In genomic region chr16:71637398-71637797, GRCh38 we compare ENCODE assay signal across 17 cellular contexts. TPM values are rescaled to one million over a fixed set of nuclear protein-coding genes. Genes with fewer than 3 reads are reported as not detected.
DNase-seq lines count a peak whose midpoint lies in the region; ATAC-seq and TF ChIP-seq lines count a peak whose summit lies in the region.
"Had no signal": no experiment of that assay in that cellular context is flagged by ENCODE, and none has a peak within 500 bp of the region (broad histone marks: within the 10 kb centered on the region; RNA-seq: fewer than 3 reads in every experiment).

No MANE protein-coding gene starts in this region.

- peaks cover 31% of the 10 kb centered on the region for H3K4me1 ChIP-seq in A673 (ENCODE audit: insufficient read depth, low read length, poor library complexity, severe bottlenecking)
- H3K4me1 ChIP-seq in CD4-positive, alpha-beta memory T cell (ENCODE audit: insufficient read depth, low read length), result no peaks in the 10 kb centered on the region
- H3K4me1 ChIP-seq: BLaER1, upper lobe of right lung had no signal

- DNase-seq in A673 (ENCODE audit: low spot score), result peak; percentile 98
- DNase-seq in H7, result peak; percentile 76
- DNase-seq in cardiac fibroblast (ENCODE audit: low read depth in 2 of 2), result peak; percentile 83 to 94
- DNase-seq in iPS-NIHi11 (ENCODE audit: low spot score), result peak; percentile 41
- no peak for DNase-seq in CD4-positive, alpha-beta memory T cell
- no peak for DNase-seq in SHP77 treated with DMSO at 0.1 percent for 48 hours (lab: John Stamatoyannopoulos, UW)
- no peak for DNase-seq in NOMO-1 treated with dmso at 0.1 percent for 144 hours (lab: John Stamatoyannopoulos, UW; ENCODE audit: unreplicated experiment)
- DNase-seq: activated T-cell treated with anti-CD3 and anti-CD28 coated beads, Interleukin-2, amount 50 U/mL, for 48 hours; amygdala; EL; mammary epithelial cell; NCI-H2227 treated with DMSO at 0.1 percent for 48 hours; stimulated activated CD4-positive, alpha-beta T cell treated with anti-CD3 and anti-CD28 coated beads, Interleukin-2, amount 100 ng/mL, for 24 hours; T-cell; upper lobe of right lung had no signal

- H3K27me3 Mint-ChIP-seq in CD4-positive, alpha-beta memory T cell, result no peaks in the 10 kb centered on the region
- H3K27me3 Mint-ChIP-seq: T-cell had no signal

- no peak overlapping the region for H3K4me3 Mint-ChIP-seq in CD4-positive, alpha-beta memory T cell
- H3K4me3 Mint-ChIP-seq: T-cell had no signal

- H3K4me3 ChIP-seq in A673 (ENCODE audit: low read depth, low read length, poor library complexity, severe bottlenecking), result no peak overlapping the region
- no peak overlapping the region for H3K4me3 ChIP-seq in H7 (ENCODE audit: insufficient read depth, low read depth, low read length)
- no peak overlapping the region for H3K4me3 ChIP-seq in cardiac fibroblast (replicated peaks in 1 of 2; ENCODE audit: low read depth in 2 of 2, low read length in 2 of 2)
- H3K4me3 ChIP-seq in CD4-positive, alpha-beta memory T cell (ENCODE audit: low read length in 2 of 2), result no peak overlapping the region
- H3K4me3 ChIP-seq: BLaER1, upper lobe of right lung had no signal

- intact Hi-C loops in A673 (cut with micrococcal nuclease; ENCODE audit: unreplicated experiment), result no loop called here
- intact Hi-C loops in CD4-positive, alpha-beta memory T cell (cut with micrococcal nuclease), result no loop called here

- peaks cover 8 to 12% of the 10 kb centered on the region in 2 donors for H3K36me3 Mint-ChIP-seq in CD4-positive, alpha-beta memory T cell

- no peak for TF ChIP-seq CTCF in A673 (conservative IDR thresholded peaks at IDR 0.05; ENCODE audit: low read depth, low read length)
- TF ChIP-seq CTCF in cardiac fibroblast (IDR thresholded peaks at IDR 0.05; ENCODE audit: low read depth, low read length), result no peak

- POLR2A ChIA-PET in A673 (lab: Charles Lee; ENCODE audit: low non-redundant PET), result interaction anchor here (0.6 kb wide), 1 partner anchor 72 kb away, joined by 3 read pairs; no protein-coding TSS in a partner anchor
- POLR2A ChIA-PET in CD4-positive, alpha-beta memory T cell (lab: Charles Lee; ENCODE audit: partially characterized antibody), result no interaction called here

- no peaks in the 10 kb centered on the region for H3K9me3 Mint-ChIP-seq in CD4-positive, alpha-beta memory T cell
- H3K9me3 Mint-ChIP-seq: T-cell had no signal

- H3K9me3 ChIP-seq in A673 (ENCODE audit: low read depth, low read length, poor library complexity, severe bottlenecking), result no peaks in the 10 kb centered on the region
- no peaks in the 10 kb centered on the region for H3K9me3 ChIP-seq in CD4-positive, alpha-beta memory T cell (ENCODE audit: control insufficient read depth in 1 of 2, low read length in 2 of 2)
- H3K9me3 ChIP-seq: BLaER1, upper lobe of right lung had no signal

- H3K27me3 ChIP-seq in A673 (replicated peaks; ENCODE audit: insufficient read depth, low read depth, low read length, poor library complexity) (no peaks in the 10 kb centered on the region), H7 (ENCODE audit: control insufficient read depth, insufficient read depth, low read length) (no peaks in the 10 kb centered on the region)
- H3K27me3 ChIP-seq in CD4-positive, alpha-beta memory T cell (ENCODE audit: insufficient read depth, low read length), result no peaks in the 10 kb centered on the region
- H3K27me3 ChIP-seq: BLaER1, upper lobe of right lung had no signal

- H3K36me3 ChIP-seq in A673 (ENCODE audit: insufficient read depth, low read length, poor library complexity, severe bottlenecking), result peaks cover 2% of the 10 kb centered on the region
- peaks cover 2% of the 10 kb centered on the region for H3K36me3 ChIP-seq in H7 (replicated peaks; ENCODE audit: control insufficient read depth, insufficient read depth, low read length)
- no peaks in the 10 kb centered on the region for H3K36me3 ChIP-seq in CD4-positive, alpha-beta memory T cell (ENCODE audit: insufficient read depth, low read length)
- H3K36me3 ChIP-seq: BLaER1, upper lobe of right lung had no signal

- no peaks in the 10 kb centered on the region for H3K4me1 Mint-ChIP-seq in CD4-positive, alpha-beta memory T cell
- H3K4me1 Mint-ChIP-seq: T-cell had no signal

- H3K27ac ChIP-seq in A673 (ENCODE audit: low read depth, low read length, poor library complexity, severe bottlenecking), result peak overlapping the region; percentile 92
- H3K27ac ChIP-seq in CD4-positive, alpha-beta memory T cell (ENCODE audit: low read depth, low read length), result no peak overlapping the region
- H3K27ac ChIP-seq: BLaER1, upper lobe of right lung had no signal

- H3K27ac Mint-ChIP-seq in CD4-positive, alpha-beta memory T cell, result no peak overlapping the region
- H3K27ac Mint-ChIP-seq: T-cell had no signal

- CTCF ChIA-PET in A673 (lab: Charles Lee), result interaction anchor here (0.5 to 1.2 kb wide), 4 partner anchors 26 to 294 kb away, joined by 4 to 5 read pairs (median 4); no protein-coding TSS in a partner anchor
- CTCF ChIA-PET in CD4-positive, alpha-beta memory T cell (lab: Charles Lee; ENCODE audit: partially characterized antibody), result no interaction called here

- ATAC-seq in HG03565 (IDR thresholded peaks at IDR 0.05; ENCODE audit: unreplicated experiment), result no peak
- ATAC-seq: T-cell, upper lobe of right lung had no signal

- no TSS peak for BruUV-seq in A673 (replicated peaks; lab: Mats Ljungman, UMichigan)

RNA-seq across cellular contexts. Expression of gene MARVELD3, which starts 11.4 kb away (rescaled TPM):
- total RNA-seq in A673 (2021), result 1.4 and 1.5 TPM in 2 replicates
- 3.4 and 3.8 TPM in 2 replicates for total RNA-seq in H7 (2014; rRNA removed; shearing (Covaris generic))
- not detected for total RNA-seq in CD4-positive, alpha-beta memory T cell
- not detected for polyA plus RNA-seq in CD4-positive, alpha-beta memory T cell

Comparison
In these comparisons a context has a peak if more than half of its experiments do, and no peak if none do; other contexts are left out.
1. DNase-seq: peak in A673 (single experiment), H7 (single experiment), cardiac fibroblast (2 of 2) and iPS-NIHi11 (single experiment); none in CD4-positive, alpha-beta memory T cell (0 of 5), SHP77 treated with DMSO at 0.1 percent for 48 hours (single experiment) and NOMO-1 treated with dmso at 0.1 percent for 144 hours (single experiment).